In the genomic region with DNA sequence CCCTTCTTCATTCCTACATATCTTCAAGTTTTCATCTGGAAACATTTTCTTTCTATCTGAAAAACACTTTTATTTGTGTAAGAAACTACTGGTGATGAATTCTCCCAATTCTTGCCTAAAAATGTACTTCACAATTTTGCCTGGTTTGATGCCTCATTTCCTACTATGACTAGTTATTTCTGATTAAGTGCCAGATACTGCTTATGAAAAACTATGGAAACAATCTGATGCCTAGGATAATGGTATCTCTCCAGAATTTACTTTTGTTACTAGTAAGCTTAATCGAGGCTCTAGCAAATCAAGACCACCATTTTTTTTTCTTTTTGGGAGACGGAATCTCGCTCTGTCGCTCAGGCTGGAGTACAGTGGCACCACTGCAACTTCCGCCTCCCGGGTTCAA, we compare ENCODE assay signal across 22 cellular contexts. TPM values are rescaled to one million over a fixed set of nuclear protein-coding genes. Genes with fewer than 3 reads are reported as not detected.
DNase-seq lines count a peak whose midpoint lies in the region; ATAC-seq and TF ChIP-seq lines count a peak whose summit lies in the region.
"Had no signal": no experiment of that assay in that cellular context is flagged by ENCODE, and none has a peak within 500 bp of the region (broad histone marks: within the 10 kb centered on the region; RNA-seq: fewer than 3 reads in every experiment).

No MANE protein-coding gene starts in this region.

- H3K36me3 Mint-ChIP-seq in stimulated activated naive B cell treated with anti-CD40 and anti-IgM and Interleukin-4, amounts not matched to agents 10 μg/mL and 1 μg/mL and 100 μg/mL, for 72 hours = peaks cover 15 to 24% of the 10 kb centered on the region in 2 donors
- H3K36me3 Mint-ChIP-seq: activated naive CD4-positive, alpha-beta T cell treated with anti-CD3 and anti-CD28 coated beads, Interleukin-2, amount 50 U/mL, for 72 hours had no signal

- no peak for ATAC-seq in stimulated activated naive B cell treated with anti-CD40 and anti-IgM and Interleukin-4, amounts not matched to agents 10 μg/mL and 1 μg/mL and 100 μg/mL, for 72 hours (replicated peaks)
- ATAC-seq: activated naive CD4-positive, alpha-beta T cell treated with anti-CD3 and anti-CD28 coated beads, Interleukin-2, amount 50 U/mL, for 72 hours; naive thymus-derived CD8-positive, alpha-beta T cell; stimulated activated naive CD8-positive, alpha-beta T cell treated with anti-CD3 and anti-CD28 coated beads, Interleukin-15, Interleukin-2, amounts not matched to agents 100 U/mL and 50 U/mL, for 24 hours had no signal

- intact Hi-C loops in left ventricle myocardium inferior (cut with micrococcal nuclease) = loop anchor here (5.0 kb wide), 1 partner anchor 156 kb away; no protein-coding TSS in a partner anchor

- peaks cover 24 to 39% of the 10 kb centered on the region in 2 experiments for H3K4me1 ChIP-seq in neutrophil (ENCODE audit: control insufficient read depth in 1 of 2, insufficient read depth in 1 of 2, low read depth in 1 of 2, low read length in 1 of 2)
- peaks cover 37% of the 10 kb centered on the region for H3K4me1 ChIP-seq in left ventricle myocardium inferior
- H3K4me1 ChIP-seq: prostate gland had no signal

- H3K27me3 ChIP-seq in neutrophil (no peaks in the 10 kb centered on the region), left ventricle myocardium inferior (ENCODE audit: low read depth) (no peaks in the 10 kb centered on the region)
- H3K27me3 ChIP-seq: tibial artery had no signal

- no peak overlapping the region for H3K27ac Mint-ChIP-seq in stimulated activated naive B cell treated with anti-CD40 and anti-IgM and Interleukin-4, amounts not matched to agents 10 μg/mL and 1 μg/mL and 100 μg/mL, for 72 hours
- H3K27ac Mint-ChIP-seq: activated naive CD4-positive, alpha-beta T cell treated with anti-CD3 and anti-CD28 coated beads, Interleukin-2, amount 50 U/mL, for 72 hours; brain had no signal

- H3K4me3 ChIP-seq in neutrophil (ENCODE audit: low read depth in 1 of 2, low read length in 1 of 2) = no peak overlapping the region
- H3K4me3 ChIP-seq in left ventricle myocardium inferior = no peak overlapping the region
- H3K4me3 ChIP-seq: prostate gland, skin epidermis, tibial artery had no signal

- peak; percentile 28 for DNase-seq in EL
- peak; percentile 14 for DNase-seq in LHCN-M2 (ENCODE audit: low read depth)
- DNase-seq in fibroblast of gingiva (ENCODE audit: low read depth) = peak; percentile 57
- no peak for DNase-seq in left ventricle myocardium inferior
- DNase-seq in stimulated activated naive B cell treated with anti-CD40 and anti-IgM and Interleukin-4, amounts not matched to agents 10 μg/mL and 1 μg/mL and 100 μg/mL, for 72 hours = no peak
- no peak for DNase-seq in NCI-H2227 treated with DMSO at 0.1 percent for 48 hours (lab: John Stamatoyannopoulos, UW)
- no peak for DNase-seq in NCI-H146 treated with DMSO at 0.1 percent for 48 hours (lab: John Stamatoyannopoulos, UW; ENCODE audit: unreplicated experiment)
- DNase-seq: activated CD4-positive, alpha-beta T cell treated with anti-CD3 and anti-CD28 coated beads for 4 hours; AML-193; CD8-positive, alpha-beta memory T cell; cortex of kidney; naive thymus-derived CD8-positive, alpha-beta T cell; NCI-H1694; Right ventricle myocardium superior; stimulated activated naive CD8-positive, alpha-beta T cell treated with anti-CD3 and anti-CD28 coated beads, Interleukin-15, Interleukin-2, amounts not matched to agents 100 U/mL and 50 U/mL, for 24 hours; tibial artery had no signal

- H3K36me3 ChIP-seq in neutrophil (peaks cover 3% of the 10 kb centered on the region), left ventricle myocardium inferior (peaks cover 2% of the 10 kb centered on the region)
- H3K36me3 ChIP-seq: prostate gland, tibial artery had no signal

- H3K9me3 Mint-ChIP-seq in stimulated activated naive B cell treated with anti-CD40 and anti-IgM and Interleukin-4, amounts not matched to agents 10 μg/mL and 1 μg/mL and 100 μg/mL, for 72 hours = no peaks in the 10 kb centered on the region
- H3K9me3 Mint-ChIP-seq: activated naive CD4-positive, alpha-beta T cell treated with anti-CD3 and anti-CD28 coated beads, Interleukin-2, amount 50 U/mL, for 72 hours; brain; CD8-positive, alpha-beta memory T cell; IgD-negative memory B cell; naive thymus-derived CD8-positive, alpha-beta T cell had no signal

- peaks cover 4 to 20% of the 10 kb centered on the region in 2 donors for H3K4me1 Mint-ChIP-seq in stimulated activated naive B cell treated with anti-CD40 and anti-IgM and Interleukin-4, amounts not matched to agents 10 μg/mL and 1 μg/mL and 100 μg/mL, for 72 hours

- TF ChIP-seq CTCF in neutrophil (IDR thresholded peaks at IDR 0.05) = no peak
- TF ChIP-seq CTCF in left ventricle myocardium inferior (IDR thresholded peaks at IDR 0.05; ENCODE audit: borderline replicate concordance) = no peak

- no peak overlapping the region for H3K4me3 Mint-ChIP-seq in stimulated activated naive B cell treated with anti-CD40 and anti-IgM and Interleukin-4, amounts not matched to agents 10 μg/mL and 1 μg/mL and 100 μg/mL, for 72 hours
- H3K4me3 Mint-ChIP-seq: brain; CD8-positive, alpha-beta memory T cell; naive thymus-derived CD8-positive, alpha-beta T cell had no signal

- peak overlapping the region; percentile 69 for H3K27ac ChIP-seq in neutrophil
- no peak overlapping the region for H3K27ac ChIP-seq in left ventricle myocardium inferior (replicated peaks)
- H3K27ac ChIP-seq: prostate gland, tibial artery had no signal

- H3K27me3 Mint-ChIP-seq in stimulated activated naive B cell treated with anti-CD40 and anti-IgM and Interleukin-4, amounts not matched to agents 10 μg/mL and 1 μg/mL and 100 μg/mL, for 72 hours = no peaks in the 10 kb centered on the region
- H3K27me3 Mint-ChIP-seq: brain; CD8-positive, alpha-beta memory T cell; IgD-negative memory B cell; naive thymus-derived CD8-positive, alpha-beta T cell had no signal

- no peaks in the 10 kb centered on the region for H3K9me3 ChIP-seq in neutrophil
- H3K9me3 ChIP-seq in left ventricle myocardium inferior (replicated peaks) = no peaks in the 10 kb centered on the region
- H3K9me3 ChIP-seq: prostate gland, tibial artery had no signal

RNA-seq across cellular contexts. Expression of gene CACUL1, which starts 31.3 kb away (rescaled TPM):
- total RNA-seq in LHCN-M2 (2014; rRNA removed) (21.3 and 24.8 TPM in 2 replicates), left ventricle myocardium inferior (27.4 TPM)
- 7.7 TPM for polyA plus RNA-seq in LHCN-M2 (2012)

Comparison
In these comparisons a context has a peak if more than half of its experiments do, and no peak if none do; other contexts are left out.
1. DNase-seq: peak in EL (single experiment), LHCN-M2 (single experiment) and fibroblast of gingiva (single experiment); none in left ventricle myocardium inferior (single experiment), stimulated activated naive B cell treated with anti-CD40 and anti-IgM and Interleukin-4, amounts not matched to agents 10 μg/mL and 1 μg/mL and 100 μg/mL, for 72 hours (single experiment), NCI-H2227 treated with DMSO at 0.1 percent for 48 hours (single experiment) and NCI-H146 treated with DMSO at 0.1 percent for 48 hours (single experiment).